In the genomic region with DNA sequence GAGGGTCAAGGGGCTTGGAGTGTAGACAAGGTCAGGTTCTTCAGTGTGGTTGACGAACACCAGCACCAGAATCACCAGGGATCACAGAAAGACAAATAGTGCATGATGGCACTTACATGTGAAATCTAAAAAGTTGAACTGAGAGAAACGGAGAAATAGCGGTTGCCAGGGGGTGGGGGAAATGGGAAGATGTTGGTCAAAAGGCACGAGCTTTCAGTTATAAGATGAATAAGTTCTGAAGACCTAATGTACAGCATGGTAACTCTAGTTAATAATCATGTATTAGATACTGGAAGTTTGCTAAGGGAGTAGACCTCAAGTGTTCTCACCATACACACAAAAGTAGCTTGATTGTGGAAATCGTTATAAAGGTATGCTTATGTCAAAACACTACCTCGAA, we compare ENCODE assay signal across 18 cellular contexts. TPM values are rescaled to one million over a fixed set of nuclear protein-coding genes. Genes with fewer than 3 reads are reported as not detected.
A peak's percentile ranks its signal among the peaks of the same experiment; 100 is the strongest.
DNase-seq lines count a peak whose midpoint lies in the region; ATAC-seq, FAIRE-seq and TF ChIP-seq lines count a peak whose summit lies in the region.
"Had no signal": no experiment of that assay in that cellular context is flagged by ENCODE, and none has a peak within 500 bp of the region (broad histone marks: within the 10 kb centered on the region; RNA-seq: fewer than 3 reads in every experiment).

No MANE protein-coding gene starts in this region.

- no peaks in the 10 kb centered on the region for H3K27me3 ChIP-seq in PC-9 (ENCODE audit: insufficient read depth, low read depth)
- H3K27me3 ChIP-seq in small intestine (ENCODE audit: control insufficient read depth in 2 of 2, insufficient read depth in 2 of 2, low read length in 2 of 2), result no peaks in the 10 kb centered on the region
- H3K27me3 ChIP-seq in heart left ventricle, result no peaks in the 10 kb centered on the region
- H3K27me3 ChIP-seq: breast epithelium, hepatocyte, tibial nerve had no signal

- TF ChIP-seq POLR2A in GM12891 (IDR thresholded peaks at IDR 0.05; ENCODE audit: low read depth, low read length) (no peak), heart left ventricle (IDR thresholded peaks at IDR 0.05) (no peak)

- FAIRE-seq in GM12891 (lab: Jason Lieb, UNC) (peak; percentile 93), small intestine (lab: Jason Lieb, UNC) (no peak)

- H3F3A ChIP-seq in PC-9 (ENCODE audit: insufficient read depth, low read depth), result no peaks in the 10 kb centered on the region

- no peak for DNase-seq in GM12891 (ENCODE audit: insufficient read length, low spot score)
- DNase-seq in PC-9, result no peak
- DNase-seq in small intestine, result no peak
- DNase-seq in nucleus accumbens (lab: John Stamatoyannopoulos, UW), result no peak
- DNase-seq in heart left ventricle, result no peak
- DNase-seq: activated CD4-positive, alpha-beta T cell treated with anti-CD3 and anti-CD28 coated beads for 4 hours; Calu3; left ventricle myocardium inferior; NCI-H2029 had no signal

- H3K36me3 ChIP-seq in PC-9 (ENCODE audit: low read depth) (no peaks in the 10 kb centered on the region), small intestine (ENCODE audit: control insufficient read depth in 2 of 2, insufficient read depth in 2 of 2, low read length in 2 of 2) (no peaks in the 10 kb centered on the region), heart left ventricle (no peaks in the 10 kb centered on the region)
- H3K36me3 ChIP-seq: breast epithelium, left ventricle myocardium inferior, tibial nerve had no signal

- WGBS in small intestine, 3 donors, result 84 to 89% (median 84%) methylated on average over 6 of the region's 6 CpGs
- 94 to 96% (median 95%) methylated on average over 6 of the region's 6 CpGs for WGBS in heart left ventricle, 4 donors

- H3K27ac ChIP-seq in PC-9, result no peak overlapping the region
- H3K27ac ChIP-seq in small intestine (ENCODE audit: low read depth in 1 of 2, low read length in 1 of 2), result no peak overlapping the region
- no peak overlapping the region for H3K27ac ChIP-seq in heart left ventricle
- H3K27ac ChIP-seq: breast epithelium, epithelial cell of prostate, hepatocyte, KMS-11, left ventricle myocardium inferior, tibial nerve had no signal

- POLR2A ChIA-PET in PC-9 (lab: Charles Lee; ENCODE audit: unreplicated experiment), result no interaction called here

- H3K9me3 ChIP-seq in PC-9 (ENCODE audit: insufficient read depth, low read depth) (no peaks in the 10 kb centered on the region), small intestine (ENCODE audit: control insufficient read depth, low read depth) (no peaks in the 10 kb centered on the region), heart left ventricle (no peaks in the 10 kb centered on the region)
- H3K9me3 ChIP-seq: breast epithelium, left ventricle myocardium inferior, tibial nerve had no signal

- no TSS peak for BruUV-seq in PC-9 (replicated peaks; lab: Mats Ljungman, UMichigan)

- intact Hi-C loops in PC-9 (cut with micrococcal nuclease; ENCODE audit: unreplicated experiment), result no loop called here
- intact Hi-C loops in heart left ventricle (cut with DNase I), result loop anchor here in 1 of 10 donors (5.0 kb wide), 1 partner anchor 88 kb away; the partner anchor contains the start of gene CXCR4

- no peaks in the 10 kb centered on the region for H3K9me2 ChIP-seq in PC-9 (ENCODE audit: insufficient read depth)

- H3K4me3 ChIP-seq in PC-9 (no peak overlapping the region), small intestine (ENCODE audit: low read depth in 1 of 2, low read length in 2 of 2) (no peak overlapping the region), heart left ventricle (no peak overlapping the region)
- H3K4me3 ChIP-seq: breast epithelium, hepatocyte, left ventricle myocardium inferior, smooth muscle cell, tibial nerve had no signal

- H3K4me1 ChIP-seq in PC-9 (replicated peaks; ENCODE audit: insufficient read depth), result no peaks in the 10 kb centered on the region
- H3K4me1 ChIP-seq in small intestine (ENCODE audit: control insufficient read depth in 2 of 2, insufficient read depth in 1 of 2, low read depth in 1 of 2, low read length in 1 of 2), result peaks cover 0 to 2% of the 10 kb centered on the region in 2 donors
- H3K4me1 ChIP-seq in heart left ventricle, result peaks cover 0 to 20% (median 2%) of the 10 kb centered on the region in 12 donors
- H3K4me1 ChIP-seq: breast epithelium had no signal

- peak; percentile 79 for ATAC-seq in GM19438 (IDR thresholded peaks at IDR 0.05; ENCODE audit: low read depth, unreplicated experiment)
- peak; percentile 72 for ATAC-seq in HG02798 (IDR thresholded peaks at IDR 0.05; ENCODE audit: poor library complexity, unreplicated experiment)
- peak; percentile 90 for ATAC-seq in HG03378 (IDR thresholded peaks at IDR 0.05; ENCODE audit: unreplicated experiment)
- no peak for ATAC-seq in heart left ventricle

- CTCF ChIA-PET in PC-9 (lab: Charles Lee), result no interaction called here

- H3K79me2 ChIP-seq in PC-9 (ENCODE audit: low read depth), result no peaks in the 10 kb centered on the region
- H3K79me2 ChIP-seq: hepatocyte had no signal

- no peak overlapping the region for H2AFZ ChIP-seq in PC-9
- H2AFZ ChIP-seq: hepatocyte had no signal

- no peak overlapping the region for H3K4me2 ChIP-seq in PC-9
- H3K4me2 ChIP-seq: hepatocyte, KMS-11, smooth muscle cell had no signal

- H4K20me1 ChIP-seq in PC-9 (ENCODE audit: insufficient read depth), result no peaks in the 10 kb centered on the region

- TF ChIP-seq CTCF in PC-9 (conservative IDR thresholded peaks at IDR 0.05) (no peak), heart left ventricle (IDR thresholded peaks at IDR 0.05) (no peak)

TF ChIP-seq in GM12891, 5 proteins besides CTCF, POLR2A, EP300 and RAD21:
- TF ChIP-seq SPI1 (IDR thresholded peaks at IDR 0.05; ENCODE audit: low read depth, low read length), result peak; percentile 88
- TF ChIP-seq POU2F2 (IDR thresholded peaks at IDR 0.05; ENCODE audit: low read depth, low read length), result no peak

RNA-seq across cellular contexts. Expression of gene DARS1, which starts 43.7 kb away (rescaled TPM):
- polyA plus RNA-seq in GM12891 (2012; ENCODE audit: low read depth, missing spikeins), result 99.1 TPM
- 54.3 and 63.0 TPM in 2 replicates for total RNA-seq in PC-9 (2021)
- polyA plus RNA-seq in small intestine, result 10 to 100 TPM; 27.8 to 38.3 (median 28.0) TPM
- total RNA-seq in heart left ventricle, result 10 to 100 TPM; 51.2 to 64.4 (median 55.0) TPM
- 10 to 100 TPM; 64.8 to 90.0 TPM for polyA plus RNA-seq in heart left ventricle

Comparison
In these comparisons a context has a peak if more than half of its experiments do, and no peak if none do; other contexts are left out.
1. ATAC-seq: peak in GM19438 (single experiment), HG02798 (single experiment) and HG03378 (single experiment); none in heart left ventricle (0 of 4).